In genomic region chr14:22089940-22090339, GRCh38 we compare ENCODE assay signal across 23 cellular contexts.
"Had no signal": no experiment of that assay in that cellular context is flagged by ENCODE, and none has a peak within 500 bp of the region (broad histone marks: within the 10 kb centered on the region; RNA-seq: fewer than 3 reads in every experiment).

No MANE protein-coding gene starts in this region.

- H3K27ac ChIP-seq: lower lobe of right lung, right lobe of liver had no signal

- H3K36me3 ChIP-seq: breast epithelium, lower lobe of right lung, right lobe of liver had no signal

- H3K4me3 ChIP-seq: breast epithelium, lower lobe of right lung, right lobe of liver had no signal

- H3K9me3 ChIP-seq: breast epithelium, lower lobe of right lung, right lobe of liver had no signal

- H3K4me1 ChIP-seq: breast epithelium, lower lobe of right lung, right lobe of liver had no signal

- H3K27me3 ChIP-seq: breast epithelium, right lobe of liver had no signal

- ATAC-seq: activated CD8-positive, alpha-beta T cell treated with anti-CD3 and anti-CD28 coated beads for 36 hours; activated naive CD8-positive, alpha-beta T cell treated with anti-CD3 and anti-CD28 coated beads, Interleukin-2, amount 50 U/mL, for 24 hours; activated T-cell treated with anti-CD3 and anti-CD28 coated beads, Interleukin-2, amount 50 U/mL, for 4 hours; activated T-helper 17 cell treated with anti-CD3 and anti-CD28 coated beads, Interleukin-2, amount 50 U/mL, for 72 hours; esophagus mucosa; lower lobe of right lung; naive thymus-derived CD8-positive, alpha-beta T cell; right lobe of liver; SK-N-SH treated with all-trans-retinoic acid at 6 μM for 48 hours; stimulated activated effector memory CD8-positive, alpha-beta T cell treated with anti-CD3 and anti-CD28 coated beads, Interleukin-12 subunit alpha, Interleukin-12 subunit beta, amount 100 ng/mL, for 72 hours had no signal

- DNase-seq: activated B cell treated with CpG ODN at 0.5 μM for 24 hours; activated CD4-positive, alpha-beta T cell treated with anti-CD3 and anti-CD28 coated beads, Interleukin-2, amount 50 U/mL, for 1 hour; activated CD8-positive, alpha-beta T cell treated with anti-CD3 and anti-CD28 coated beads for 36 hours; activated gamma-delta T cell treated with Interleukin-2 at 50 U/mL for 16 hours; activated naive CD8-positive, alpha-beta T cell treated with anti-CD3 and anti-CD28 coated beads, Interleukin-2, amount 50 U/mL, for 24 hours; activated T-cell treated with anti-CD3 and anti-CD28 coated beads, Interleukin-2, amount 50 U/mL, for 4 hours; amygdala; endodermal cell; hippocampal formation; lower lobe of right lung; mesenchymal stem cell; naive thymus-derived CD8-positive, alpha-beta T cell; posterior cingulate gyrus; right lobe of liver; small intestine; stimulated activated CD4-positive, alpha-beta T cell treated with anti-CD3 and anti-CD28 coated beads, Interleukin-4, amount 100 ng/mL, for 24 hours; T-helper 2 cell; trophoblast cell had no signal
